8 cellular contexts compared by ENCODE assay signal in genomic region chr10:114937962-114938817, GRCh38. TPM values are rescaled to one million over a fixed set of nuclear protein-coding genes. Genes with fewer than 3 reads are reported as not detected.
A peak's percentile ranks its signal among the peaks of the same experiment; 100 is the strongest.
DNase-seq lines count a peak whose midpoint lies in the region; ATAC-seq and TF ChIP-seq lines count a peak whose summit lies in the region.

TSS of gene TRUB1 (plus strand) at chr10:114938195. CDS start at chr10:114938254, 59 bp downstream.

- peak within 1 kb of the TSS; percentile 97 for H3K4me3 Mint-ChIP-seq in activated T-cell treated with anti-CD3 and anti-CD28 coated beads, Interleukin-2, amount 50 U/mL, for 4 hours

- TF ChIP-seq POLR2A in esophagus muscularis mucosa (IDR thresholded peaks at IDR 0.05; ENCODE audit: low read depth): no peak

- peak within 1 kb of the TSS; percentile 95 for H3K27ac ChIP-seq in Panc1 (ENCODE audit: low read length)
- H3K27ac ChIP-seq in esophagus muscularis mucosa (replicated peaks in 1 of 4): peak within 1 kb of the TSS; percentile 83 to 86 (median 84)
- peak within 1 kb of the TSS; percentile 82 for H3K27ac ChIP-seq in muscle layer of duodenum (ENCODE audit: low read length)

- H3K9me3 ChIP-seq in Panc1 (ENCODE audit: control insufficient read depth, insufficient read depth, low read depth, low read length): no peaks in the 10 kb centered on the region
- H3K9me3 ChIP-seq in esophagus muscularis mucosa: no peaks in the 10 kb centered on the region
- no peaks in the 10 kb centered on the region for H3K9me3 ChIP-seq in muscle layer of duodenum (ENCODE audit: control insufficient read depth in 1 of 2, low read length in 2 of 2)

- H3K4me1 ChIP-seq in Panc1 (ENCODE audit: control insufficient read depth, insufficient read depth, low read length) (peaks cover 13% of the 10 kb centered on the region), esophagus muscularis mucosa (peaks cover 9 to 30% (median 26%) of the 10 kb centered on the region in 4 donors), muscle layer of duodenum (ENCODE audit: control insufficient read depth in 1 of 2, insufficient read depth in 2 of 2, low read length in 2 of 2) (peaks cover 11 to 15% of the 10 kb centered on the region in 2 donors)

- intact Hi-C loops in Panc1 (cut with micrococcal nuclease; ENCODE audit: unreplicated experiment) (no loop called here), esophagus muscularis mucosa (cut with DNase I) (no loop called here)

- H3K27me3 Mint-ChIP-seq in activated T-cell treated with anti-CD3 and anti-CD28 coated beads, Interleukin-2, amount 50 U/mL, for 4 hours (ENCODE audit: low read depth): no peaks in the 10 kb centered on the region

- no peak for TF ChIP-seq EP300 in esophagus muscularis mucosa (IDR thresholded peaks at IDR 0.05)

- in situ Hi-C loops in Panc1 (cut with HindIII; ENCODE audit: low pct_unique_long_range_greater_than_20kb, low sequenced_read_pairs): no loop called here

- no TSS peak for BruUV-seq in Panc1 (replicated peaks; lab: Mats Ljungman, UMichigan)

- H3K36me3 ChIP-seq in Panc1 (ENCODE audit: control insufficient read depth, insufficient read depth, low read length) (peaks cover 11% of the 10 kb centered on the region; the same call in 1 of the 2 replicates), esophagus muscularis mucosa (peaks cover 5 to 21% (median 8%) of the 10 kb centered on the region in 4 donors), muscle layer of duodenum (ENCODE audit: control insufficient read depth in 1 of 2, insufficient read depth in 2 of 2, low read length in 2 of 2) (peaks cover 8 to 11% of the 10 kb centered on the region in 2 donors)

- peak within 1 kb of the TSS; percentile 98 to 100 for H3K4me3 ChIP-seq in Panc1 (ENCODE audit: low read depth in 2 of 2, low read length in 2 of 2)
- peak within 1 kb of the TSS; percentile 73 to 97 (median 84) for H3K4me3 ChIP-seq in esophagus muscularis mucosa
- peak within 1 kb of the TSS; percentile 81 to 100 for H3K4me3 ChIP-seq in muscle layer of duodenum (ENCODE audit: low read depth in 1 of 2, low read length in 2 of 2)

- H3K9me3 Mint-ChIP-seq in activated T-cell treated with anti-CD3 and anti-CD28 coated beads, Interleukin-2, amount 50 U/mL, for 4 hours: no peaks in the 10 kb centered on the region

- no peak for TF ChIP-seq CTCF in Panc1 (IDR thresholded peaks at IDR 0.05)
- peak in 1 of 3 experiments; percentile 15 for TF ChIP-seq CTCF in esophagus muscularis mucosa (IDR thresholded peaks at IDR 0.05)

- peaks cover 32% of the 10 kb centered on the region for H3K4me1 Mint-ChIP-seq in activated T-cell treated with anti-CD3 and anti-CD28 coated beads, Interleukin-2, amount 50 U/mL, for 4 hours (ENCODE audit: low read depth)

- POLR2A ChIA-PET in Panc1 (lab: Charles Lee): interaction anchor here (0.6 to 0.7 kb wide), 2 partner anchors 81 to 300 kb away, joined by 3 to 5 read pairs; no protein-coding TSS in a partner anchor

- peaks cover 13% of the 10 kb centered on the region for H3K36me3 Mint-ChIP-seq in activated T-cell treated with anti-CD3 and anti-CD28 coated beads, Interleukin-2, amount 50 U/mL, for 4 hours (ENCODE audit: insufficient read depth)

- 0% methylated on average over 17 of the region's 45 CpGs for WGBS in esophagus muscularis mucosa

- peak; percentile 96 for DNase-seq in DMS53 (lab: John Stamatoyannopoulos, UW)
- peak; percentile 87 for DNase-seq in KG1 (lab: John Stamatoyannopoulos, UW)
- DNase-seq in Panc1 (ENCODE audit: low read depth, low spot score): peak; percentile 91
- peak; percentile 85 for DNase-seq in activated T-cell treated with anti-CD3 and anti-CD28 coated beads, Interleukin-2, amount 50 U/mL, for 4 hours
- peak; percentile 98 for DNase-seq in esophagus muscularis mucosa (ENCODE audit: extremely low spot score)
- peak; percentile 84 to 88 for DNase-seq in stimulated activated CD8-positive, alpha-beta memory T cell treated with anti-CD3 and anti-CD28 coated beads, Interleukin-7, amount 100 ng/mL, for 4 hours (ENCODE audit: low read depth in 2 of 2)

- H3K27me3 ChIP-seq in Panc1 (ENCODE audit: control insufficient read depth, insufficient read depth, low read length): no peaks in the 10 kb centered on the region
- H3K27me3 ChIP-seq in esophagus muscularis mucosa: no peaks in the 10 kb centered on the region
- no peaks in the 10 kb centered on the region for H3K27me3 ChIP-seq in muscle layer of duodenum (ENCODE audit: low read depth, low read length)

- CTCF ChIA-PET in Panc1 (lab: Charles Lee): interaction anchor here (0.6 to 0.7 kb wide), 3 partner anchors 16 to 783 kb away, joined by 3 to 7 read pairs (median 3); no protein-coding TSS in a partner anchor

- ATAC-seq in GM21723 (IDR thresholded peaks at IDR 0.05; ENCODE audit: unreplicated experiment): peak; percentile 100
- ATAC-seq in Panc1: peak; percentile 100
- ATAC-seq in activated T-cell treated with anti-CD3 and anti-CD28 coated beads, Interleukin-2, amount 50 U/mL, for 4 hours: peak; percentile 100

RNA-seq across cellular contexts. Expression of gene TRUB1, which starts in this region (rescaled TPM):
- 30.4 TPM for total RNA-seq in Panc1 (2021; ENCODE audit: unreplicated experiment)
- polyA plus RNA-seq in Panc1 (2012; ENCODE audit: insufficient read length): 17.9 TPM
- 10 to 100 TPM; 20.3 to 26.9 (median 26.7) TPM for total RNA-seq in activated T-cell treated with anti-CD3 and anti-CD28 coated beads, Interleukin-2, amount 50 U/mL, for 4 hours
- 10 to 100 TPM in 2 of 4 donors, 1 to 10 TPM in 2; 8.6 to 11.6 (median 10.0) TPM for total RNA-seq in esophagus muscularis mucosa

Comparison
In these comparisons a context has a peak if more than half of its experiments do, and no peak if none do; other contexts are left out.
1. Peak in every context shown above with its lines: DNase-seq, ATAC-seq, H3K4me3 ChIP-seq and H3K27ac ChIP-seq.